Comparison of ENCODE assay signal across 8 cellular contexts in the genomic region with DNA sequence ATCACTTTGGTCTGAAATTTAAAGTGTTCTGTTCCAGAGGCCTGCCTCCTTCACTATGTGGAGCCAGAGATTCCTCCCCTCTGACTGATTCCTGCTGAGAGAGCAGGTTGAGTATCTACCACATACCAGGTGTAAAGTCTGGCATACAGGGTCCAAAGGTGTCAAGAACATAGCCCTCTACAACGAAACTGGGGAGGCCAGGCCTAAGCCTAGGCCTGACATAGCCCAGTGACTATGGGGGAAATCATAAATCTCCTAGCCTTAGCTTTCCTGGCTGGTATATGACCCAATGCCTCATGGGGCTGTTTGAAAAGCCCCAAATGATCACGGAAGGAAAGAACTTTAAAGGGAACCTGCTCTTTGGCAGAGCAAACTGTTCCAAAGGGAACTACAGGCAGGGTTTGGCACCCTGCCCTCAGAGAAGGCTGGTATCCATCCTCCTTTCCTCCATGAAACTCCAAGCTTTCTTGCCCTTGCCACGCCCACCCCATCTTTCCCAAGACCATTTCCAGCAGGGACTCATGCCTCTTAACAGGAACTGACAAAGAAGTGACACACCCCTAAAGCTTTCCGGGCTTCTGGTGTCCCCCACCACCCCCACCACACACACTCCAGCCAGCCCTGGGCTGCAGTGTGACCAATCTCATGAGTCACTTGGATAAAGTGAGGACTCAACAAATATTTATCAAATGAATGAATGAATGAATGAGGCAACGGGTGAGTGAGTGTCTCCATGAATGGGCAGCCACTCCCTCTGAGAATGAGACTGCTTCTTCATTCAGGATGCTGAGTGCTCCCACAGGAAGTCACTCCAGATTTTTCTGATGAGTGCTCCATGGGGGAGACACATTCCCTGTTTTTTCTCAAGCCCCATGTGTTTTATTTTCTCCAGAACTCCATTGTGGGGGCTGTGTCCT.
DNase-seq lines count a peak whose midpoint lies in the region; FAIRE-seq and TF ChIP-seq lines count a peak whose summit lies in the region.

No MANE protein-coding gene starts in this region.

- TF ChIP-seq CTCF in HEK293 (tag by site-specific recombination; IDR thresholded peaks at IDR 0.05) (no peak), keratinocyte (optimal IDR thresholded peaks at IDR 0.05 in 1 of 3, IDR thresholded peaks at IDR 0.05 in 1 of 3, conservative IDR thresholded peaks at IDR 0.05 in 1 of 3; ENCODE audit: extremely low read depth in 1 of 3, insufficient read depth in 2 of 3, low read length in 3 of 3) (no peak), stomach (IDR thresholded peaks at IDR 0.05) (no peak), nephron progenitor cell (IDR thresholded peaks at IDR 0.05) (no peak)

- H3K9ac ChIP-seq in keratinocyte (ENCODE audit: control insufficient read depth, extremely low read depth, insufficient read depth, low read length) = peak overlapping the region; percentile 42

- DNase-seq in astrocyte of the hippocampus (ENCODE audit: low read depth, low spot score) (peak; percentile 89), keratinocyte (ENCODE audit: low read depth, low spot score) (peak; percentile 97), stomach (peak; percentile 53), posterior cingulate gyrus (no peak), nephron progenitor cell (no peak), mesenteric fat pad (ENCODE audit: low spot score) (no peak), NCI-H526 (lab: John Stamatoyannopoulos, UW) (no peak)

- CTCF ChIA-PET in HEK293 (lab: Yijun Ruan, JAX) = interaction anchor here (0.7 to 1.4 kb wide), 6 partner anchors 9 to 279 kb away, joined by 3 to 4 read pairs (median 3); no protein-coding TSS in a partner anchor

- H3K36me3 Mint-ChIP-seq in nephron progenitor cell (ENCODE audit: low read depth) = no peaks in the 10 kb centered on the region

- peaks cover 5% of the 10 kb centered on the region for H3K27me3 Mint-ChIP-seq in nephron progenitor cell (ENCODE audit: low read depth, poor library complexity)

- H3K27ac Mint-ChIP-seq in nephron progenitor cell = no peak overlapping the region

- peaks cover 8% of the 10 kb centered on the region; the same call in 1 of the 2 replicates for H3K4me1 ChIP-seq in HEK293 (ENCODE audit: control insufficient read depth, insufficient read depth, low read length)
- peaks cover 15% of the 10 kb centered on the region for H3K4me1 ChIP-seq in keratinocyte (ENCODE audit: control insufficient read depth, extremely low read depth, insufficient read depth, low read length)
- peaks cover 13 to 50% (median 28%) of the 10 kb centered on the region in 4 donors for H3K4me1 ChIP-seq in stomach

- H3K36me3 ChIP-seq in HEK293 (ENCODE audit: control insufficient read depth in 2 of 2, insufficient read depth in 1 of 2, low read length in 2 of 2) (no peaks in the 10 kb centered on the region), keratinocyte (ENCODE audit: control insufficient read depth in 2 of 2, extremely low read depth in 1 of 2, insufficient read depth in 2 of 2, low read length in 2 of 2) (no peaks in the 10 kb centered on the region), stomach (no peaks in the 10 kb centered on the region)

- H3K27me3 ChIP-seq in keratinocyte (ENCODE audit: control insufficient read depth, extremely low read depth, insufficient read depth, low read length) = no peaks in the 10 kb centered on the region
- H3K27me3 ChIP-seq in stomach = no peaks in the 10 kb centered on the region

- no peak overlapping the region for H3K4me3 Mint-ChIP-seq in nephron progenitor cell

- no peak for TF ChIP-seq EP300 in stomach (IDR thresholded peaks at IDR 0.05)

- TF ChIP-seq POLR2A in stomach (IDR thresholded peaks at IDR 0.05) = no peak

- H3K9me3 ChIP-seq in HEK293 (ENCODE audit: control insufficient read depth, insufficient read depth, low read depth, low read length) = no peaks in the 10 kb centered on the region
- no peaks in the 10 kb centered on the region for H3K9me3 ChIP-seq in keratinocyte (ENCODE audit: control insufficient read depth, low read depth, low read length)
- H3K9me3 ChIP-seq in stomach = no peaks in the 10 kb centered on the region

- H3K4me2 ChIP-seq in keratinocyte (ENCODE audit: control insufficient read depth, extremely low read depth, insufficient read depth, low read depth, low read length) = peak overlapping the region; percentile 58

- intact Hi-C loops in stomach (cut with DNase I; ENCODE audit: low total_unique reads) = no loop called here
- intact Hi-C loops in posterior cingulate gyrus (cut with DNase I) = loop anchor here (5.0 kb wide), 1 partner anchor 43 kb away; no protein-coding TSS in a partner anchor

- 37 to 50% (median 41%) methylated on average over 5 of the region's 5 CpGs for WGBS in stomach, 5 donors

- POLR2A ChIA-PET in HEK293 (lab: Yijun Ruan, JAX) = no interaction called here

- no peaks in the 10 kb centered on the region for H3K9me1 ChIP-seq in keratinocyte (ENCODE audit: control insufficient read depth, extremely low read depth, insufficient read depth, low read length)

- H3K79me2 ChIP-seq in keratinocyte (ENCODE audit: control insufficient read depth, insufficient read depth, low read length) = no peaks in the 10 kb centered on the region

- no peak overlapping the region for H3K27ac ChIP-seq in HEK293 (ENCODE audit: extremely low read depth, low read depth, low read length)
- peak overlapping the region; percentile 84 for H3K27ac ChIP-seq in keratinocyte (ENCODE audit: control insufficient read depth, insufficient read depth, low read length)
- H3K27ac ChIP-seq in stomach = peak overlapping the region; percentile 52 to 78 (median 69)

- no peaks in the 10 kb centered on the region for H3K9me3 Mint-ChIP-seq in nephron progenitor cell

- peaks cover 63% of the 10 kb centered on the region for H3K4me1 Mint-ChIP-seq in nephron progenitor cell

- H4K20me1 ChIP-seq in keratinocyte (ENCODE audit: control insufficient read depth, extremely low read depth, insufficient read depth, low read length) = no peaks in the 10 kb centered on the region

- H3K4me3 ChIP-seq in HEK293 (ENCODE audit: low read depth, low read length) (no peak overlapping the region), keratinocyte (ENCODE audit: control insufficient read depth in 2 of 3, extremely low read depth in 1 of 3, insufficient read depth in 2 of 3, low read depth in 1 of 3, low read length in 3 of 3) (peak overlapping the region in 1 of 3 experiments; percentile 4), stomach (no peak overlapping the region)

- H2AFZ ChIP-seq in keratinocyte (ENCODE audit: control insufficient read depth, low read length) = peak overlapping the region; percentile 84

- peak; percentile 79 for FAIRE-seq in keratinocyte (lab: Jason Lieb, UNC)

- dilution Hi-C loops in keratinocyte (cut with MboI; ENCODE audit: extremely low pct_ligation_motif_present, low sequenced_read_pairs) = no loop called here

TF ChIP-seq in HEK293, 187 proteins besides CTCF, POLR2A, EP300 and RAD21:
- TF ChIP-seq YY2 (tag by site-specific recombination; IDR thresholded peaks at IDR 0.05) (no peak), ZSCAN30 (tag by site-specific recombination; IDR thresholded peaks at IDR 0.05) (no peak), ZNF768 (tag by site-specific recombination; IDR thresholded peaks at IDR 0.05) (no peak), KLF9 (tag by site-specific recombination; IDR thresholded peaks at IDR 0.05; ENCODE audit: low read depth) (peak; percentile 61; the same call in 1 of the 2 replicates), ZNF24 (tag by site-specific recombination; IDR thresholded peaks at IDR 0.05) (peak; percentile 42; the same call in 1 of the 2 replicates), ZNF629 (tag by site-specific recombination; IDR thresholded peaks at IDR 0.05) (no peak)
- TF ChIP-seq, protein P1, sequence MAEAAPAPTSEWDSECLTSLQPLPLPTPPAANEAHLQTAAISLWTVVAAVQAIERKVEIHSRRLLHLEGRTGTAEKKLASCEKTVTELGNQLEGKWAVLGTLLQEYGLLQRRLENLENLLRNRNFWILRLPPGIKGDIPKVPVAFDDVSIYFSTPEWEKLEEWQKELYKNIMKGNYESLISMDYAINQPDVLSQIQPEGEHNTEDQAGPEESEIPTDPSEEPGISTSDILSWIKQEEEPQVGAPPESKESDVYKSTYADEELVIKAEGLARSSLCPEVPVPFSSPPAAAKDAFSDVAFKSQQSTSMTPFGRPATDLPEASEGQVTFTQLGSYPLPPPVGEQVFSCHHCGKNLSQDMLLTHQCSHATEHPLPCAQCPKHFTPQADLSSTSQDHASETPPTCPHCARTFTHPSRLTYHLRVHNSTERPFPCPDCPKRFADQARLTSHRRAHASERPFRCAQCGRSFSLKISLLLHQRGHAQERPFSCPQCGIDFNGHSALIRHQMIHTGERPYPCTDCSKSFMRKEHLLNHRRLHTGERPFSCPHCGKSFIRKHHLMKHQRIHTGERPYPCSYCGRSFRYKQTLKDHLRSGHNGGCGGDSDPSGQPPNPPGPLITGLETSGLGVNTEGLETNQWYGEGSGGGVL (tag by site-specific recombination; IDR thresholded peaks at IDR 0.05) = peak; percentile 72
- TF ChIP-seq, protein P2, sequence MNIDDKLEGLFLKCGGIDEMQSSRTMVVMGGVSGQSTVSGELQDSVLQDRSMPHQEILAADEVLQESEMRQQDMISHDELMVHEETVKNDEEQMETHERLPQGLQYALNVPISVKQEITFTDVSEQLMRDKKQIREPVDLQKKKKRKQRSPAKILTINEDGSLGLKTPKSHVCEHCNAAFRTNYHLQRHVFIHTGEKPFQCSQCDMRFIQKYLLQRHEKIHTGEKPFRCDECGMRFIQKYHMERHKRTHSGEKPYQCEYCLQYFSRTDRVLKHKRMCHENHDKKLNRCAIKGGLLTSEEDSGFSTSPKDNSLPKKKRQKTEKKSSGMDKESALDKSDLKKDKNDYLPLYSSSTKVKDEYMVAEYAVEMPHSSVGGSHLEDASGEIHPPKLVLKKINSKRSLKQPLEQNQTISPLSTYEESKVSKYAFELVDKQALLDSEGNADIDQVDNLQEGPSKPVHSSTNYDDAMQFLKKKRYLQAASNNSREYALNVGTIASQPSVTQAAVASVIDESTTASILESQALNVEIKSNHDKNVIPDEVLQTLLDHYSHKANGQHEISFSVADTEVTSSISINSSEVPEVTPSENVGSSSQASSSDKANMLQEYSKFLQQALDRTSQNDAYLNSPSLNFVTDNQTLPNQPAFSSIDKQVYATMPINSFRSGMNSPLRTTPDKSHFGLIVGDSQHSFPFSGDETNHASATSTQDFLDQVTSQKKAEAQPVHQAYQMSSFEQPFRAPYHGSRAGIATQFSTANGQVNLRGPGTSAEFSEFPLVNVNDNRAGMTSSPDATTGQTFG (tag by site-specific recombination; IDR thresholded peaks at IDR 0.05; ENCODE audit: borderline replicate concordance) = no peak

Comparison
In these comparisons a context has a peak if more than half of its experiments do, and no peak if none do; other contexts are left out.
1. DNase-seq: peak in astrocyte of the hippocampus (single experiment), keratinocyte (single experiment) and stomach (single experiment); none in posterior cingulate gyrus (0 of 10), nephron progenitor cell (single experiment), mesenteric fat pad (single experiment) and NCI-H526 (0 of 2).